In genomic region chr5:100899675-100900074, GRCh38 we compare ENCODE assay signal across 8 cellular contexts. TPM values are rescaled to one million over a fixed set of nuclear protein-coding genes. Genes with fewer than 3 reads are reported as not detected.
DNase-seq lines count a peak whose midpoint lies in the region; ATAC-seq and TF ChIP-seq lines count a peak whose summit lies in the region.

No MANE protein-coding gene starts in this region.

- peak overlapping the region; percentile 94 for H3K27ac Mint-ChIP-seq in activated CD4-positive, alpha-beta T cell treated with anti-CD3 and anti-CD28 coated beads, Interleukin-2, amount 10 ng/mL, durations not matched to agents 7 days and 5 days
- peak overlapping the region; percentile 94 to 99 for H3K27ac Mint-ChIP-seq in T-cell

- CTCF ChIA-PET in activated CD4-positive, alpha-beta T cell treated with anti-CD3 and anti-CD28 coated beads, Interleukin-2, amount 10 ng/mL, durations not matched to agents 7 days and 5 days (lab: Charles Lee), result interaction anchor here (1.4 kb wide), 1 partner anchor 42 kb away, joined by 3 read pairs; no protein-coding TSS in a partner anchor
- CTCF ChIA-PET in T-cell (lab: Charles Lee), result interaction anchor here (0.6 to 4.9 kb wide), 8 partner anchors 10 to 551 kb away, joined by 3 to 50 read pairs (median 4); no protein-coding TSS in a partner anchor

- H3K4me1 ChIP-seq in iPS-18a (ENCODE audit: control insufficient read depth, low read depth, low read length) (peaks cover 27% of the 10 kb centered on the region), subcutaneous abdominal adipose tissue (ENCODE audit: control insufficient read depth in 5 of 5, insufficient read depth in 5 of 5, low read length in 5 of 5) (peaks cover 2 to 52% (median 48%) of the 10 kb centered on the region in 5 donors), foreskin keratinocyte (no peaks in the 10 kb centered on the region)

- H3K9me3 ChIP-seq in iPS-18a (ENCODE audit: control insufficient read depth, low read depth, low read length) (no peaks in the 10 kb centered on the region), subcutaneous abdominal adipose tissue (ENCODE audit: control insufficient read depth in 5 of 5, low read length in 5 of 5) (no peaks in the 10 kb centered on the region)

- peaks cover 44% of the 10 kb centered on the region for H3K36me3 Mint-ChIP-seq in activated CD4-positive, alpha-beta T cell treated with anti-CD3 and anti-CD28 coated beads, Interleukin-2, amount 10 ng/mL, durations not matched to agents 7 days and 5 days (ENCODE audit: low read depth)
- peaks cover 29% of the 10 kb centered on the region for H3K36me3 Mint-ChIP-seq in T-cell

- H3K9me3 Mint-ChIP-seq in activated CD4-positive, alpha-beta T cell treated with anti-CD3 and anti-CD28 coated beads, Interleukin-2, amount 10 ng/mL, durations not matched to agents 7 days and 5 days, result peaks cover 6% of the 10 kb centered on the region
- H3K9me3 Mint-ChIP-seq in T-cell, result no peaks in the 10 kb centered on the region

- intact Hi-C loops in posterior cingulate gyrus (cut with DNase I), result no loop called here

- H3K9ac ChIP-seq in iPS-18a (ENCODE audit: low read length) (no peak overlapping the region), subcutaneous abdominal adipose tissue (ENCODE audit: low read length in 5 of 5) (no peak overlapping the region)

- POLR2A ChIA-PET in activated CD4-positive, alpha-beta T cell treated with anti-CD3 and anti-CD28 coated beads, Interleukin-2, amount 10 ng/mL, durations not matched to agents 7 days and 5 days (lab: Charles Lee), result interaction anchor here (0.6 kb wide), 1 partner anchor 49 kb away, joined by 3 read pairs; no protein-coding TSS in a partner anchor
- POLR2A ChIA-PET in T-cell (lab: Charles Lee), result interaction anchor here in 1 of 2 donors (1.1 to 5.1 kb wide), 2 partner anchors 9 to 58 kb away, joined by 6 to 56 read pairs; no protein-coding TSS in a partner anchor

- H3K27me3 ChIP-seq in iPS-18a (ENCODE audit: control insufficient read depth, insufficient read depth, low read length), result peaks cover 52% of the 10 kb centered on the region
- H3K27me3 ChIP-seq in subcutaneous abdominal adipose tissue (ENCODE audit: control insufficient read depth in 5 of 5, insufficient read depth in 4 of 5, low read length in 5 of 5), result peaks cover 0 to 18% (median 15%) of the 10 kb centered on the region in 5 donors
- no peaks in the 10 kb centered on the region for H3K27me3 ChIP-seq in foreskin keratinocyte

- TF ChIP-seq CTCF in foreskin keratinocyte (conservative IDR thresholded peaks at IDR 0.05), result no peak

- H3K27ac ChIP-seq in iPS-18a (ENCODE audit: low read length) (no peak overlapping the region), subcutaneous abdominal adipose tissue (ENCODE audit: low read depth, low read length) (peak overlapping the region; percentile 73), foreskin keratinocyte (no peak overlapping the region)

- ATAC-seq in T-cell (replicated peaks in 1 of 4) (no peak), foreskin keratinocyte (no peak), HG02938 (IDR thresholded peaks at IDR 0.05; ENCODE audit: unreplicated experiment) (no peak)

- H3K27me3 Mint-ChIP-seq in activated CD4-positive, alpha-beta T cell treated with anti-CD3 and anti-CD28 coated beads, Interleukin-2, amount 10 ng/mL, durations not matched to agents 7 days and 5 days, result no peaks in the 10 kb centered on the region
- no peaks in the 10 kb centered on the region for H3K27me3 Mint-ChIP-seq in T-cell

- peak overlapping the region; percentile 93 for H3K4me3 Mint-ChIP-seq in activated CD4-positive, alpha-beta T cell treated with anti-CD3 and anti-CD28 coated beads, Interleukin-2, amount 10 ng/mL, durations not matched to agents 7 days and 5 days
- peak overlapping the region; percentile 86 to 99 (median 88) for H3K4me3 Mint-ChIP-seq in T-cell

- no peaks in the 10 kb centered on the region for H3K36me3 ChIP-seq in iPS-18a (ENCODE audit: control insufficient read depth, low read depth, low read length)
- no peaks in the 10 kb centered on the region for H3K36me3 ChIP-seq in subcutaneous abdominal adipose tissue (ENCODE audit: control insufficient read depth in 5 of 5, insufficient read depth in 5 of 5, low read length in 5 of 5)

- no peak for DNase-seq in activated CD4-positive, alpha-beta T cell treated with anti-CD3 and anti-CD28 coated beads, Interleukin-2, amount 10 ng/mL, durations not matched to agents 7 days and 5 days
- no peak for DNase-seq in activated CD4-positive, alpha-beta T cell treated with anti-CD3 and anti-CD28 coated beads, Interleukin-2, amount 50 U/mL, for 48 hours
- DNase-seq in T-cell, result no peak
- DNase-seq in foreskin keratinocyte, result no peak
- DNase-seq in posterior cingulate gyrus, result no peak

- peaks cover 44% of the 10 kb centered on the region for H3K4me1 Mint-ChIP-seq in activated CD4-positive, alpha-beta T cell treated with anti-CD3 and anti-CD28 coated beads, Interleukin-2, amount 10 ng/mL, durations not matched to agents 7 days and 5 days
- peaks cover 60 to 73% (median 62%) of the 10 kb centered on the region in 3 donors for H3K4me1 Mint-ChIP-seq in T-cell

- peak overlapping the region; percentile 87 for H3K4me3 ChIP-seq in iPS-18a (ENCODE audit: low read length)
- H3K4me3 ChIP-seq in subcutaneous abdominal adipose tissue (ENCODE audit: low read depth in 1 of 5, low read length in 5 of 5), result peak overlapping the region; percentile 75 to 91 (median 87)

RNA-seq across cellular contexts. Expression of gene ST8SIA4, which starts 3.4 kb away (rescaled TPM):
- 10 to 100 TPM; 35.5 to 36.1 TPM for total RNA-seq in activated CD4-positive, alpha-beta T cell treated with anti-CD3 and anti-CD28 coated beads, Interleukin-2, amount 10 ng/mL, durations not matched to agents 7 days and 5 days
- 10 to 100 TPM; 27.0 to 36.9 (median 28.8) TPM for total RNA-seq in T-cell
- total RNA-seq in foreskin keratinocyte, result 0.63 and 0.92 TPM in 2 replicates
- 0.21 and 0.29 TPM in 2 replicates for polyA plus RNA-seq in foreskin keratinocyte

Comparison
In these comparisons a context has a peak if more than half of its experiments do, and no peak if none do; other contexts are left out.
1. RNA of gene ST8SIA4, which starts 3.4 kb away (total RNA-seq): 35.5 to 36.1 TPM in activated CD4-positive, alpha-beta T cell treated with anti-CD3 and anti-CD28 coated beads, Interleukin-2, amount 10 ng/mL, durations not matched to agents 7 days and 5 days and 27.0 to 36.9 TPM in T-cell; 0.63 to 0.92 TPM in foreskin keratinocyte; every median in the first group is over 10 times any median in the second.